34 cellular contexts compared by ENCODE assay signal in the genomic region with DNA sequence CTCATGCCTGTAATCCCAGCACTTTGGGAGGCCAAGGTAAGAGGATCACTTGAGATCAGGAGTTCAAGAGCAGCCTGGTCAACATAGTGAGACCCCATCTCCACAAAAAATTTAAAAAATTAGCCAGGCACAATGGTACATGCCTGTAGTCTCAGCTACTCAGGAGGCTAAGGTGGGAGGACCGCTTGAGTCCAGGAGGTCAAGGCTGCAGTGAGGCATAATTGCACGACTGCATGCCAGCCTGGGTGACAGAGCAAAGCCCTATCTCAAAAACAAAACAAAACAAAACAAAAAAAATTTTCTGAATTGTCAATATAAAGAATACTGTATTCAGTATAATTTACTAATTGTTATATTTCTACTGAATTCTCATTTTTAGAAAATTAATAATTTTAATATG.
"Had no signal": no experiment of that assay in that cellular context is flagged by ENCODE, and none has a peak within 500 bp of the region (broad histone marks: within the 10 kb centered on the region; RNA-seq: fewer than 3 reads in every experiment).

No MANE protein-coding gene starts in this region.

- H3K9me3 ChIP-seq: MG63 had no signal

- DNase-seq: Karpas-422, Kasumi-1, MG63, MM.1S, MV-4-11, NCI-H1048, NCI-H1092, NCI-H1092 treated with DMSO at 0.1 percent for 48 hours, NCI-H1105, NCI-H1105 treated with DMSO at 0.1 percent for 48 hours, NCI-H1417, NCI-H1417 treated with DMSO at 0.1 percent for 48 hours, NCI-H1436, NCI-H1436 treated with DMSO at 0.1 percent for 48 hours, NCI-H146, NCI-H1694, NCI-H1694 treated with DMSO at 0.1 percent for 48 hours, NCI-H187, NCI-H187 treated with DMSO at 0.1 percent for 48 hours, NCI-H1930, NCI-H2029, NCI-H2029 treated with DMSO at 0.1 percent for 48 hours, NCI-H2081, NCI-H2081 treated with DMSO at 0.1 percent for 48 hours, NCI-H2107, NCI-H2171, NCI-H2171 treated with DMSO at 0.1 percent for 48 hours, NCI-H2227 treated with DMSO at 0.1 percent for 48 hours, NCI-H226, NCI-H345, NCI-H446, NCI-H446 treated with DMSO at 0.1 percent for 48 hours, NCI-H510A had no signal

- H3K27ac ChIP-seq: KMS-11 had no signal

- H3K9ac ChIP-seq: KMS-11 had no signal

- H3K27me3 ChIP-seq: MG63 had no signal

- H3K4me3 ChIP-seq: MG63 had no signal

- H3K36me3 ChIP-seq: MG63 had no signal

- H3K4me2 ChIP-seq: KMS-11 had no signal
